Comparison of ENCODE assay signal across 2 cellular contexts in genomic region chr22:45785458-45785857, GRCh38.
TF ChIP-seq lines count a peak whose summit lies in the region.

No MANE protein-coding gene starts in this region.

TF ChIP-seq in IMR-90, 13 proteins besides CTCF, POLR2A, EP300 and RAD21 (continued from another document):
- no peak for TF ChIP-seq BHLHE40 (IDR thresholded peaks at IDR 0.05; ENCODE audit: low read depth, low read length)
- peak; percentile 79 for TF ChIP-seq CEBPB (IDR thresholded peaks at IDR 0.05; ENCODE audit: low read depth, low read length)

TF ChIP-seq in liver, 16 proteins besides CTCF, POLR2A, EP300 and RAD21 (continued from another document):
- TF ChIP-seq HNF4A (conservative IDR thresholded peaks at IDR 0.05) (peak; percentile 40 to 64), NR2F2 (IDR thresholded peaks at IDR 0.05) (no peak), GABPA (IDR thresholded peaks at IDR 0.05 in 1 of 2, conservative IDR thresholded peaks at IDR 0.05 in 1 of 2) (no peak), YY1 (IDR thresholded peaks at IDR 0.05) (peak; percentile 42), RXRA (IDR thresholded peaks at IDR 0.05) (peak; percentile 24 to 68), FOXA1 (IDR thresholded peaks at IDR 0.05) (peak; percentile 7), FOXA2 (IDR thresholded peaks at IDR 0.05) (peak; percentile 61), JUND (IDR thresholded peaks at IDR 0.05) (peak; percentile 95 to 98)
- TF ChIP-seq, protein P1, sequence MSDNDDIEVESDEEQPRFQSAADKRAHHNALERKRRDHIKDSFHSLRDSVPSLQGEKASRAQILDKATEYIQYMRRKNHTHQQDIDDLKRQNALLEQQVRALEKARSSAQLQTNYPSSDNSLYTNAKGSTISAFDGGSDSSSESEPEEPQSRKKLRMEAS (IDR thresholded peaks at IDR 0.05) = peak; percentile 90
- TF ChIP-seq, protein P2, sequence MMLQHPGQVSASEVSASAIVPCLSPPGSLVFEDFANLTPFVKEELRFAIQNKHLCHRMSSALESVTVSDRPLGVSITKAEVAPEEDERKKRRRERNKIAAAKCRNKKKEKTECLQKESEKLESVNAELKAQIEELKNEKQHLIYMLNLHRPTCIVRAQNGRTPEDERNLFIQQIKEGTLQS (IDR thresholded peaks at IDR 0.05) = peak; percentile 86
